Comparison of ENCODE assay signal across 11 cellular contexts in genomic region chr4:41432889-41433288, GRCh38.
A peak's percentile ranks its signal among the peaks of the same experiment; 100 is the strongest.
DNase-seq lines count a peak whose midpoint lies in the region; ATAC-seq, FAIRE-seq and TF ChIP-seq lines count a peak whose summit lies in the region.
"Had no signal": no experiment of that assay in that cellular context is flagged by ENCODE, and none has a peak within 500 bp of the region (broad histone marks: within the 10 kb centered on the region; RNA-seq: fewer than 3 reads in every experiment).

No MANE protein-coding gene starts in this region.

- TF ChIP-seq POLR2A in A549 (IDR thresholded peaks at IDR 0.05; ENCODE audit: low read length): no peak

- DNase-seq in A549 (ENCODE audit: low read depth in 1 of 2, low spot score in 1 of 2) (peak in 1 of 2 experiments; percentile 57), HTR-8/SVneo (ENCODE audit: insufficient read length, low spot score) (peak; percentile 44), dedifferentiated amniotic fluid mesenchymal stem cell (ENCODE audit: extremely low spot score) (peak; percentile 55), medulla oblongata (ENCODE audit: extremely low spot score) (peak; percentile 64), immature natural killer cell (no peak), posterior vena cava (ENCODE audit: low spot score) (no peak)
- DNase-seq in activated CD4-positive, alpha-beta T cell treated with anti-CD3 and anti-CD28 coated beads for 1 hour: no peak
- no peak for DNase-seq in activated naive CD4-positive, alpha-beta T cell (lab: John Stamatoyannopoulos, UW)
- DNase-seq: T-helper 9 cell had no signal

- TF ChIP-seq EP300 in A549 (IDR thresholded peaks at IDR 0.05): peak in 1 of 2 experiments; percentile 28; a peak in 1 of 5 replicates

- H3K4me1 Mint-ChIP-seq in immature natural killer cell: no peaks in the 10 kb centered on the region

- no peaks in the 10 kb centered on the region for H3K9me3 ChIP-seq in A549

- H3K27me3 Mint-ChIP-seq in immature natural killer cell (ENCODE audit: low read depth in 3 of 3): no peaks in the 10 kb centered on the region

- 49% methylated on average over 5 of the region's 5 CpGs for WGBS in A549 (ENCODE audit: missing lambda C conversion rate)

- no peak; a peak in 1 of 6 replicates for ATAC-seq in A549
- ATAC-seq: HCT116 had no signal

- peaks cover 85% of the 10 kb centered on the region for H3K4me1 ChIP-seq in A549

- peak overlapping the region; percentile 73 for H3K4me2 ChIP-seq in A549

- H3K4me3 Mint-ChIP-seq in immature natural killer cell: no peak overlapping the region

- POLR2A ChIA-PET in A549 (lab: Yijun Ruan, JAX): no interaction called here

- H3K36me3 Mint-ChIP-seq in immature natural killer cell: no peaks in the 10 kb centered on the region

- TF ChIP-seq CTCF in A549 (IDR thresholded peaks at IDR 0.05): no peak

- no peak overlapping the region for H3K27ac Mint-ChIP-seq in immature natural killer cell

- H3K27ac ChIP-seq in A549: peak overlapping the region; percentile 54 to 80
- H3K27ac ChIP-seq: epithelial cell of prostate had no signal

- H3K9me3 Mint-ChIP-seq in immature natural killer cell: peaks cover 0 to 13% (median 4%) of the 10 kb centered on the region in 6 donors

- no peak for FAIRE-seq in A549 (lab: Jason Lieb, UNC)
- peak; percentile 40 for FAIRE-seq in HTR-8/SVneo (lab: Jason Lieb, UNC)

- CTCF ChIA-PET in A549 (lab: Yijun Ruan, JAX): no interaction called here

- TF ChIP-seq RAD21 in A549 (conservative IDR thresholded peaks at IDR 0.05 in 1 of 2, IDR thresholded peaks at IDR 0.05 in 1 of 2): no peak

- intact Hi-C loops in posterior vena cava (cut with DNase I): no loop called here

- H3K4me3 ChIP-seq in A549: no peak overlapping the region

TF ChIP-seq in A549, 52 proteins besides CTCF, POLR2A, EP300 and RAD21:
- TF ChIP-seq ZSCAN20 (CRISPR knock-in tag; IDR thresholded peaks at IDR 0.05) (no peak), TP53 (CRISPR knock-in tag; IDR thresholded peaks at IDR 0.05) (no peak), CEBPB (IDR thresholded peaks at IDR 0.05) (peak in 1 of 2 experiments; percentile 80; a peak in 3 of 4 replicates), FOSL2 (IDR thresholded peaks at IDR 0.05) (no peak), FOSL2 (CRISPR knock-in tag; IDR thresholded peaks at IDR 0.05) (no peak)

Comparison
In these comparisons a context has a peak if more than half of its experiments do, and no peak if none do; other contexts are left out.
1. DNase-seq: peak in HTR-8/SVneo (single experiment), dedifferentiated amniotic fluid mesenchymal stem cell (single experiment) and medulla oblongata (single experiment); none in activated CD4-positive, alpha-beta T cell treated with anti-CD3 and anti-CD28 coated beads for 1 hour (single experiment), immature natural killer cell (0 of 3), activated naive CD4-positive, alpha-beta T cell (0 of 4) and posterior vena cava (single experiment).